ENCODE assay signal across 31 cellular contexts in genomic region chr16:80056334-80056733, GRCh38.
A peak's percentile ranks its signal among the peaks of the same experiment; 100 is the strongest.
DNase-seq lines count a peak whose midpoint lies in the region; ATAC-seq, FAIRE-seq and TF ChIP-seq lines count a peak whose summit lies in the region.
"Had no signal": no experiment of that assay in that cellular context is flagged by ENCODE, and none has a peak within 500 bp of the region (broad histone marks: within the 10 kb centered on the region; RNA-seq: fewer than 3 reads in every experiment).

No MANE protein-coding gene starts in this region.

- ATAC-seq in Right ventricle myocardium inferior = no peak
- ATAC-seq: activated CD4-positive, alpha-beta T cell treated with anti-CD3 and anti-CD28 coated beads for 36 hours; activated CD8-positive, alpha-beta T cell treated with anti-CD3 and anti-CD28 coated beads, Interleukin-2, amount 10 ng/mL, durations not matched to agents 7 days and 5 days; lower lobe of right lung; natural killer cell; psoas muscle; stimulated activated effector memory CD8-positive, alpha-beta T cell treated with anti-CD3 and anti-CD28 coated beads, Interleukin-12 subunit alpha, Interleukin-12 subunit beta, amount 100 ng/mL, for 72 hours had no signal

- H3K4me3 ChIP-seq in fibroblast of villous mesenchyme (ENCODE audit: low read depth, low read length) = no peak overlapping the region
- H3K4me3 ChIP-seq: cardiac muscle cell, coronary artery, hepatocyte, lower lobe of right lung, psoas muscle, upper lobe of left lung had no signal

- TF ChIP-seq CTCF in fibroblast of villous mesenchyme (IDR thresholded peaks at IDR 0.05; ENCODE audit: insufficient read depth, low read depth, low read length) = no peak
- TF ChIP-seq CTCF in D721Med (IDR thresholded peaks at IDR 0.05; ENCODE audit: insufficient read depth, missing control alignments) = no peak

- DNase-seq in EL (peak; percentile 20), astrocyte of the hippocampus (ENCODE audit: low read depth, low spot score) (peak; percentile 32), fibroblast of villous mesenchyme (ENCODE audit: low read depth) (peak; percentile 8), stromal cell of bone marrow (ENCODE audit: low read depth) (peak; percentile 16), D721Med (ENCODE audit: insufficient read length, low spot score) (no peak), Right ventricle myocardium inferior (ENCODE audit: missing footprints) (no peak), DMS53 (lab: John Stamatoyannopoulos, UW) (no peak)
- DNase-seq: activated CD4-positive, alpha-beta T cell treated with anti-CD3 and anti-CD28 coated beads for 36 hours; activated CD8-positive, alpha-beta T cell treated with anti-CD3 and anti-CD28 coated beads, Interleukin-2, amount 10 ng/mL, durations not matched to agents 7 days and 5 days; activated naive CD4-positive, alpha-beta T cell treated with anti-CD3 and anti-CD28 coated beads, Interleukin-2, amount 50 U/mL, for 16 hours; amygdala; CD4-positive, alpha-beta memory T cell; effector memory CD4-positive, alpha-beta T cell; HCEC 1CT; Kasumi-1; lower lobe of right lung; natural killer cell; NCI-H1436; NCI-H345; NCI-H69; nucleus accumbens; psoas muscle; stimulated activated CD4-positive, alpha-beta T cell treated with anti-CD3 and anti-CD28 coated beads, Interleukin-15, amount 100 ng/mL, for 24 hours; upper lobe of left lung had no signal

- no peak for FAIRE-seq in D721Med (lab: Jason Lieb, UNC)
- FAIRE-seq: frontal cortex, GM12892, RCC 7860 had no signal

- intact Hi-C loops in Right ventricle myocardium inferior (cut with DNase I) = no loop called here

Comparison
In these comparisons a context has a peak if more than half of its experiments do, and no peak if none do; other contexts are left out.
1. DNase-seq: peak in EL (single experiment), astrocyte of the hippocampus (single experiment), fibroblast of villous mesenchyme (single experiment) and stromal cell of bone marrow (single experiment); none in D721Med (single experiment), Right ventricle myocardium inferior (single experiment) and DMS53 (single experiment).